8 cellular contexts compared by ENCODE assay signal in genomic region chr14:101721951-101722661, GRCh38. TPM values are rescaled to one million over a fixed set of nuclear protein-coding genes. Genes with fewer than 3 reads are reported as not detected.
DNase-seq lines count a peak whose midpoint lies in the region; ATAC-seq lines count a peak whose summit lies in the region.

No MANE protein-coding gene starts in this region.

- peak; percentile 16 for DNase-seq in GM04503 (ENCODE audit: low read depth)
- DNase-seq in NCI-H460 (ENCODE audit: extremely low read depth, low read depth): peak; percentile 97
- peak; percentile 60 for DNase-seq in activated T-cell treated with anti-CD3 and anti-CD28 coated beads for 4 hours
- DNase-seq in germinal center (ENCODE audit: low spot score): peak; percentile 34
- peak; percentile 39 to 54 for DNase-seq in stimulated activated CD4-positive, alpha-beta T cell treated with anti-CD3 and anti-CD28 coated beads, Interleukin-1b, Interleukin-23, amount 100 ng/mL, for 4 hours (ENCODE audit: low read depth in 2 of 2)
- no peak for DNase-seq in OCI-M2 (lab: John Stamatoyannopoulos, UW; ENCODE audit: unreplicated experiment)

- ATAC-seq in HG03520 (IDR thresholded peaks at IDR 0.05; ENCODE audit: unreplicated experiment) (no peak), GM18909 (IDR thresholded peaks at IDR 0.05; ENCODE audit: poor library complexity, unreplicated experiment) (no peak)

RNA-seq across cellular contexts. Expression of gene PPP2R5C, which starts 39.4 kb away (rescaled TPM):
- total RNA-seq in NCI-H460 (2014; rRNA removed; shearing (Covaris generic)): 352 TPM in 2 replicates
- 120 and 140 TPM in 2 replicates for polyA plus RNA-seq in NCI-H460 (2014; cell fraction: nucleus; rRNA removed)
